1 cellular context compared by ENCODE assay signal in genomic region chr20:53287357-53288042, GRCh38.
TF ChIP-seq lines count a peak whose summit lies in the region.

No MANE protein-coding gene starts in this region.

TF ChIP-seq in GM23338, 12 proteins besides CTCF, POLR2A, EP300 and RAD21 (continued from another document):
- no peak for TF ChIP-seq ZNF462 (CRISPR knock-in tag; IDR thresholded peaks at IDR 0.05)
- no peak for TF ChIP-seq POLR2AphosphoS5 (IDR thresholded peaks at IDR 0.05; ENCODE audit: low read depth)
- TF ChIP-seq STAT1 (IDR thresholded peaks at IDR 0.05; ENCODE audit: unreplicated experiment): no peak
- no peak for TF ChIP-seq JUNB (IDR thresholded peaks at IDR 0.05; ENCODE audit: unreplicated experiment)
- TF ChIP-seq EZH2phosphoT487 (IDR thresholded peaks at IDR 0.05; ENCODE audit: unreplicated experiment): no peak
- no peak for TF ChIP-seq EZH2 (IDR thresholded peaks at IDR 0.05; ENCODE audit: low read depth, unreplicated experiment)
- no peak for TF ChIP-seq CREB1 (CRISPR knock-in tag; IDR thresholded peaks at IDR 0.05; ENCODE audit: low read depth)
